20 cellular contexts compared by ENCODE assay signal in the genomic region with DNA sequence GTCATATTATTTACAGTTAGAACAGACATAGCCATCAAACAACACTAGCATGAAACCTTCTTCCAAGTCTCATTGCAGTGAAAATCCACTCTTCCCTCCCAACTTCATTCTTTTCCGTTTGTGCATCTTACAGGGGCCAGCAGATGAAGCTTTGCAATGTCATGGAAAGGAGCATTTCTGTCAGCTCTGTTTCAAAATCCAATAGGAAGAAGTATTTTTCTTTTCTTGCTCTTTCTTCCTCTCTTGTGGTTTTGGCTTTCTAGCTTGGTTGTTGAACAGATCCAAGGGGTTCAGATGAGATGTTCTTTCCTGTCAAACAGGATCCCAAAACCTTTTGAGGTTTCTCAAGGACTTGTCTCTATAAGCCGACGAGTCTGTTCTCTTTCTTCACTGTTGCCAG.
DNase-seq lines count a peak whose midpoint lies in the region; ATAC-seq and TF ChIP-seq lines count a peak whose summit lies in the region.
"Had no signal": no experiment of that assay in that cellular context is flagged by ENCODE, and none has a peak within 500 bp of the region (broad histone marks: within the 10 kb centered on the region; RNA-seq: fewer than 3 reads in every experiment).

No MANE protein-coding gene starts in this region.

- no peak for DNase-seq in left cardiac atrium
- DNase-seq in cardiac septum (ENCODE audit: low spot score) = no peak
- peak; percentile 20 for DNase-seq in fibroblast of pulmonary artery (ENCODE audit: low read depth)
- DNase-seq in neural crest cell (ENCODE audit: low read depth, low spot score) = no peak
- no peak for DNase-seq in uterus
- no peak for DNase-seq in GOT3 (lab: John Stamatoyannopoulos, UW)
- DNase-seq in stimulated activated naive CD4-positive, alpha-beta T cell treated with Interleukin-2 at 50 U/mL for 16 hours (lab: John Stamatoyannopoulos, UW) = no peak
- DNase-seq: activated CD4-positive, alpha-beta T cell treated with anti-CD3 and anti-CD28 coated beads for 36 hours; CD4-positive, CD25-positive, alpha-beta regulatory T cell; dermis blood vessel endothelial cell; naive thymus-derived CD8-positive, alpha-beta T cell; NCI-H1694 treated with DMSO at 0.1 percent for 48 hours; NCI-H345; small intestine; stimulated activated CD4-positive, alpha-beta T cell treated with anti-CD3 and anti-CD28 coated beads, Interleukin-4, amount 100 ng/mL, for 24 hours had no signal

- no peak overlapping the region for H3K4me3 Mint-ChIP-seq in neural crest cell
- H3K4me3 Mint-ChIP-seq: activated CD4-positive, alpha-beta T cell treated with anti-CD3 and anti-CD28 coated beads for 36 hours; CD4-positive, CD25-positive, alpha-beta regulatory T cell; naive thymus-derived CD8-positive, alpha-beta T cell had no signal

- peak; percentile 10 to 36 for ATAC-seq in left cardiac atrium
- no peak for ATAC-seq in GM18498 (IDR thresholded peaks at IDR 0.05; ENCODE audit: unreplicated experiment)
- ATAC-seq: activated CD4-positive, alpha-beta T cell treated with anti-CD3 and anti-CD28 coated beads for 36 hours; HCT116; naive thymus-derived CD8-positive, alpha-beta T cell; SK-N-SH treated with all-trans-retinoic acid at 6 μM for 48 hours had no signal

- H3K4me3 ChIP-seq in fibroblast of pulmonary artery (replicated peaks; ENCODE audit: low read depth, low read length) = no peak overlapping the region
- H3K4me3 ChIP-seq in uterus = no peak overlapping the region

- TF ChIP-seq POLR2A in uterus (IDR thresholded peaks at IDR 0.05) = no peak

- peak overlapping the region; percentile 26 to 52 for H3K27ac ChIP-seq in uterus
- H3K27ac ChIP-seq: parathyroid adenoma had no signal

- no peaks in the 10 kb centered on the region for H3K9me3 ChIP-seq in uterus

- H3K27ac Mint-ChIP-seq in neural crest cell (ENCODE audit: unreplicated experiment) = peak overlapping the region; percentile 1
- H3K27ac Mint-ChIP-seq: activated CD4-positive, alpha-beta T cell treated with anti-CD3 and anti-CD28 coated beads for 36 hours; activated T-helper 2 cell treated with anti-CD3 and anti-CD28 coated beads, Interferon-gamma antibody, Interleukin-2, Interleukin-4, amounts not matched to agents 10 μg/mL and 5 μg/mL and 100 μg/mL, durations not matched to agents 14 hours and 24 hours and 36 hours; CD4-positive, CD25-positive, alpha-beta regulatory T cell; naive thymus-derived CD8-positive, alpha-beta T cell had no signal

- H3K4me1 Mint-ChIP-seq in neural crest cell = no peaks in the 10 kb centered on the region
- H3K4me1 Mint-ChIP-seq: naive thymus-derived CD8-positive, alpha-beta T cell had no signal

- TF ChIP-seq CTCF in fibroblast of pulmonary artery (IDR thresholded peaks at IDR 0.05; ENCODE audit: low read length, missing control alignments) = no peak
- TF ChIP-seq CTCF in neural crest cell (conservative IDR thresholded peaks at IDR 0.05) = no peak
- no peak for TF ChIP-seq CTCF in uterus (IDR thresholded peaks at IDR 0.05)

- intact Hi-C loops in left cardiac atrium (cut with DNase I) = no loop called here
- intact Hi-C loops in cardiac septum (cut with DNase I) = no loop called here
- intact Hi-C loops in uterus (cut with DNase I; ENCODE audit: low total_unique reads) = no loop called here

- no peaks in the 10 kb centered on the region for H3K36me3 Mint-ChIP-seq in neural crest cell (ENCODE audit: low read depth)
- H3K36me3 Mint-ChIP-seq: CD4-positive, CD25-positive, alpha-beta regulatory T cell had no signal

- H3K9me3 Mint-ChIP-seq in neural crest cell = peaks cover 6% of the 10 kb centered on the region

- H3K36me3 ChIP-seq in uterus = no peaks in the 10 kb centered on the region

- H3K27me3 Mint-ChIP-seq in neural crest cell (ENCODE audit: low read depth) = no peaks in the 10 kb centered on the region
- H3K27me3 Mint-ChIP-seq: CD4-positive, CD25-positive, alpha-beta regulatory T cell had no signal

- H3K4me1 ChIP-seq in uterus = no peaks in the 10 kb centered on the region
- H3K4me1 ChIP-seq: parathyroid adenoma had no signal

- no peaks in the 10 kb centered on the region for H3K27me3 ChIP-seq in uterus
